Comparison of ENCODE assay signal across 23 cellular contexts in genomic region chr3:158272071-158272470, GRCh38.
"Had no signal": no experiment of that assay in that cellular context is flagged by ENCODE, and none has a peak within 500 bp of the region (broad histone marks: within the 10 kb centered on the region; RNA-seq: fewer than 3 reads in every experiment).

No MANE protein-coding gene starts in this region.

- H3K36me3 ChIP-seq: breast epithelium, lower lobe of right lung, suprapubic skin had no signal

- ATAC-seq: activated CD4-positive, CD25-positive, alpha-beta regulatory T cell treated with anti-CD3 and anti-CD28 coated beads, Interleukin-2, amount 50 U/mL, for 24 hours; heart left ventricle; lower lobe of right lung; naive thymus-derived CD8-positive, alpha-beta T cell; right cardiac atrium had no signal

- H3K4me1 ChIP-seq: breast epithelium, heart left ventricle, lower lobe of right lung, suprapubic skin, tibial artery had no signal

- H3K4me3 ChIP-seq: breast epithelium, heart left ventricle, lower lobe of right lung, suprapubic skin, tibial artery had no signal

- DNase-seq: activated CD4-positive, alpha-beta memory T cell treated with anti-CD3 and anti-CD28 coated beads for 36 hours; activated CD4-positive, alpha-beta T cell treated with anti-CD3 and anti-CD28 coated beads for 48 hours; activated CD8-positive, alpha-beta memory T cell treated with anti-CD3 and anti-CD28 coated beads, Interleukin-2, amount 50 U/mL, for 48 hours; activated gamma-delta T cell; activated naive CD4-positive, alpha-beta T cell treated with anti-CD3 and anti-CD28 coated beads, Interleukin-2, amount 50 U/mL, for 16 hours; activated T-cell treated with anti-CD3 and anti-CD28 coated beads, Interleukin-2, amount 50 U/mL, for 24 hours; amygdala; central memory CD4-positive, alpha-beta T cell; foreskin fibroblast; heart left ventricle; hypothalamus; lower lobe of right lung; mesenchymal stem cell; naive thymus-derived CD8-positive, alpha-beta T cell; posterior cingulate gyrus; right cardiac atrium; stimulated activated CD4-positive, alpha-beta T cell treated with anti-CD3 and anti-CD28 coated beads, Interleukin-15, amount 100 ng/mL, for 24 hours; stimulated activated CD4-positive, alpha-beta T cell treated with anti-CD3 and anti-CD28 coated beads, Interleukin-2, amount 100 ng/mL, for 24 hours; stimulated activated naive CD4-positive, alpha-beta T cell; tibial artery had no signal

- H3K27me3 ChIP-seq: breast epithelium, heart left ventricle, suprapubic skin, tibial artery had no signal
